ENCODE assay signal across 1 cellular context in genomic region chr3:13710251-13710650, GRCh38.
TF ChIP-seq lines count a peak whose summit lies in the region.

No MANE protein-coding gene starts in this region.

TF ChIP-seq in HepG2, 621 proteins besides CTCF, POLR2A, EP300 and RAD21 (continued from another document):
- TF ChIP-seq PBX2 (CRISPR knock-in tag; IDR thresholded peaks at IDR 0.05) = no peak
